In the genomic region with DNA sequence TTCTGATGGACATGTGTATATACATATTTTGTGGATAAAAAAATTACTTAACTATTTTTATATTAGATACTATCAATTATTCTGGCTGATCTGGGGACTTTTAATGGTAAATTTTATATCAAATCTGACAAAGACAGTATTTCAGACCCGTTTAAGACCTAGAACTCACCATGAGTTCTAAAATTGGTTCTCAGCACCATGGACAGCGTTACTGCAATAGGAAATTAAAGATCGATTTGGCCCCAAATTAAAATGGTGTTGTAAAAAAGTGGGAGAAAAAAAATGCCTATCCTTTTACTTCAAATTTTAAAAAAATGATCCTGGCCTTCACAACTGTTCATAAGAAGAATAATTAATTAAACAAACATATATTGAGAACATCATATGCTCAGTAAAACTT, we compare ENCODE assay signal across 1 cellular context.
TF ChIP-seq lines count a peak whose summit lies in the region.

No MANE protein-coding gene starts in this region.

TF ChIP-seq in A549, 52 proteins besides CTCF, POLR2A, EP300 and RAD21:
- TF ChIP-seq, protein P1, sequence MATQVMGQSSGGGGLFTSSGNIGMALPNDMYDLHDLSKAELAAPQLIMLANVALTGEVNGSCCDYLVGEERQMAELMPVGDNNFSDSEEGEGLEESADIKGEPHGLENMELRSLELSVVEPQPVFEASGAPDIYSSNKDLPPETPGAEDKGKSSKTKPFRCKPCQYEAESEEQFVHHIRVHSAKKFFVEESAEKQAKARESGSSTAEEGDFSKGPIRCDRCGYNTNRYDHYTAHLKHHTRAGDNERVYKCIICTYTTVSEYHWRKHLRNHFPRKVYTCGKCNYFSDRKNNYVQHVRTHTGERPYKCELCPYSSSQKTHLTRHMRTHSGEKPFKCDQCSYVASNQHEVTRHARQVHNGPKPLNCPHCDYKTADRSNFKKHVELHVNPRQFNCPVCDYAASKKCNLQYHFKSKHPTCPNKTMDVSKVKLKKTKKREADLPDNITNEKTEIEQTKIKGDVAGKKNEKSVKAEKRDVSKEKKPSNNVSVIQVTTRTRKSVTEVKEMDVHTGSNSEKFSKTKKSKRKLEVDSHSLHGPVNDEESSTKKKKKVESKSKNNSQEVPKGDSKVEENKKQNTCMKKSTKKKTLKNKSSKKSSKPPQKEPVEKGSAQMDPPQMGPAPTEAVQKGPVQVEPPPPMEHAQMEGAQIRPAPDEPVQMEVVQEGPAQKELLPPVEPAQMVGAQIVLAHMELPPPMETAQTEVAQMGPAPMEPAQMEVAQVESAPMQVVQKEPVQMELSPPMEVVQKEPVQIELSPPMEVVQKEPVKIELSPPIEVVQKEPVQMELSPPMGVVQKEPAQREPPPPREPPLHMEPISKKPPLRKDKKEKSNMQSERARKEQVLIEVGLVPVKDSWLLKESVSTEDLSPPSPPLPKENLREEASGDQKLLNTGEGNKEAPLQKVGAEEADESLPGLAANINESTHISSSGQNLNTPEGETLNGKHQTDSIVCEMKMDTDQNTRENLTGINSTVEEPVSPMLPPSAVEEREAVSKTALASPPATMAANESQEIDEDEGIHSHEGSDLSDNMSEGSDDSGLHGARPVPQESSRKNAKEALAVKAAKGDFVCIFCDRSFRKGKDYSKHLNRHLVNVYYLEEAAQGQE (IDR thresholded peaks at IDR 0.05): peak; percentile 96
- TF ChIP-seq HOXA7 (CRISPR knock-in tag; IDR thresholded peaks at IDR 0.05): no peak
- TF ChIP-seq EHMT2 (IDR thresholded peaks at IDR 0.05; ENCODE audit: low read depth): 0 out of 2 replicates have a peak, but pooled peaks have one; percentile 20
TF ChIP-seq in A549: peak in this region for 2.
